31 cellular contexts compared by ENCODE assay signal in the genomic region with DNA sequence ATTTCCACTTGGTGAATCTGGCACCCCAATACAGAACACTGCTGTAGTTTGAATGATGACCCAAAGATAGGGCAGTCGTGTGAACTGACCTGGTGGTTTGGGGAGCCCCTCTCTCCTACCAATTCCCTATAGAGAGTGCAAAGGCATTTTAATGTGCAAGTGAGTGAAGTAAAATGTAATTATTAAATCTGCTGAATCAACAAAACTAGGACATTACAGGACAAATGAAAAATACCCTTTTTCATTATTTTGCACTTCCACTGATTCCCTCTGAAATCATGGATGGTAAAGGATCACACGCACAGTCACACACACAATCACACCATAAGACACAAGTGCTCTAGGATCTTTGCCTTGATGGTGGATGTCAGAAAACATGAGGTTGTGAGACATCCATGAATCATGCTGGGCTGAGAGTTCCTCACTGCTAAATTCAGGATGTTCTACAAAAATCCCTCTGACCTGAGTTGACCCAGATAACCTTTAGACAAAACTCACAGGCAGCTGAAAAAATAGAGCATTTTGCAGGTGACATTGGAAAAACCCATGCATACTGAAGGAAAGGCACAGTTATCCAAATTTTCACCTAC.
"Had no signal": no experiment of that assay in that cellular context is flagged by ENCODE, and none has a peak within 500 bp of the region (broad histone marks: within the 10 kb centered on the region; RNA-seq: fewer than 3 reads in every experiment).

No MANE protein-coding gene starts in this region.

- H3K27me3 ChIP-seq: breast epithelium, gastroesophageal sphincter, hepatocyte, neutrophil, testis, transverse colon, uterus had no signal

- H3K9me3 ChIP-seq: breast epithelium, gastroesophageal sphincter, neutrophil, testis, transverse colon, uterus had no signal

- H3K36me3 ChIP-seq: breast epithelium, gastroesophageal sphincter, neutrophil, transverse colon, uterus had no signal

- H2AFZ ChIP-seq: hepatocyte had no signal

- H3K4me1 ChIP-seq: breast epithelium, gastroesophageal sphincter, testis, transverse colon, uterus had no signal

- H3K27ac ChIP-seq: breast epithelium, gastroesophageal sphincter, hepatocyte, neutrophil, skin epidermis, testis, transverse colon, uterus had no signal

- H3K4me3 Mint-ChIP-seq: activated CD4-positive, alpha-beta memory T cell treated with anti-CD3 and anti-CD28 coated beads, Interleukin-2, amount 10 ng/mL, durations not matched to agents 7 days and 5 days; activated CD4-positive, alpha-beta T cell treated with anti-CD3 and anti-CD28 coated beads, Interleukin-2, amount 10 ng/mL, durations not matched to agents 7 days and 5 days; activated naive CD4-positive, alpha-beta T cell treated with anti-CD3 and anti-CD28 coated beads, Interleukin-2, amount 10 ng/mL, durations not matched to agents 7 days and 5 days; activated T-cell treated with anti-CD3 and anti-CD28 coated beads, Interleukin-2, amount 50 U/mL, for 24 hours; central memory CD8-positive, alpha-beta T cell; dendritic cell treated with granulocyte-macrophage colony-stimulating factor and Interleukin-4, amounts not matched to agents 40 ng/mL and 50 ng/mL, for 4 days; endodermal cell; nephron; T-helper 17 cell had no signal

- H3K9me3 Mint-ChIP-seq: activated CD4-positive, alpha-beta memory T cell treated with anti-CD3 and anti-CD28 coated beads, Interleukin-2, amount 10 ng/mL, durations not matched to agents 7 days and 5 days; activated CD4-positive, alpha-beta T cell treated with anti-CD3 and anti-CD28 coated beads, Interleukin-2, amount 10 ng/mL, durations not matched to agents 7 days and 5 days; activated naive CD4-positive, alpha-beta T cell treated with anti-CD3 and anti-CD28 coated beads, Interleukin-2, amount 10 ng/mL, durations not matched to agents 7 days and 5 days; activated T-cell treated with anti-CD3 and anti-CD28 coated beads, Interleukin-2, amount 50 U/mL, for 24 hours; central memory CD8-positive, alpha-beta T cell; dendritic cell treated with granulocyte-macrophage colony-stimulating factor and Interleukin-4, amounts not matched to agents 40 ng/mL and 50 ng/mL, for 4 days had no signal

- ATAC-seq: esophagus mucosa; gastroesophageal sphincter; left cardiac atrium; sciatic nerve; stimulated activated naive CD8-positive, alpha-beta T cell treated with anti-CD3 and anti-CD28 coated beads, Interleukin-15, Interleukin-2, amounts not matched to agents 100 U/mL and 50 U/mL, for 24 hours; T-helper 17 cell had no signal

- H3K79me2 ChIP-seq: hepatocyte had no signal

- H3K27me3 Mint-ChIP-seq: activated CD4-positive, alpha-beta memory T cell treated with anti-CD3 and anti-CD28 coated beads, Interleukin-2, amount 10 ng/mL, durations not matched to agents 7 days and 5 days; activated CD4-positive, alpha-beta T cell treated with anti-CD3 and anti-CD28 coated beads, Interleukin-2, amount 10 ng/mL, durations not matched to agents 7 days and 5 days had no signal

- H3K4me3 ChIP-seq: breast epithelium, gastroesophageal sphincter, hepatocyte, skin epidermis, testis, transverse colon, uterus had no signal

- H3K4me1 Mint-ChIP-seq: activated CD4-positive, alpha-beta memory T cell treated with anti-CD3 and anti-CD28 coated beads, Interleukin-2, amount 10 ng/mL, durations not matched to agents 7 days and 5 days; central memory CD8-positive, alpha-beta T cell; T-helper 17 cell had no signal

- H3K27ac Mint-ChIP-seq: activated CD4-positive, alpha-beta memory T cell treated with anti-CD3 and anti-CD28 coated beads, Interleukin-2, amount 10 ng/mL, durations not matched to agents 7 days and 5 days; activated CD4-positive, alpha-beta T cell treated with anti-CD3 and anti-CD28 coated beads, Interleukin-2, amount 10 ng/mL, durations not matched to agents 7 days and 5 days; activated naive CD4-positive, alpha-beta T cell treated with anti-CD3 and anti-CD28 coated beads, Interleukin-2, amount 10 ng/mL, durations not matched to agents 7 days and 5 days; activated T-cell treated with anti-CD3 and anti-CD28 coated beads, Interleukin-2, amount 50 U/mL, for 24 hours; dendritic cell treated with granulocyte-macrophage colony-stimulating factor and Interleukin-4, amounts not matched to agents 40 ng/mL and 50 ng/mL, for 4 days; endodermal cell; nephron; progenitor cell of endocrine pancreas; T-helper 17 cell had no signal

- H3K4me2 ChIP-seq: hepatocyte had no signal

- H3K36me3 Mint-ChIP-seq: activated naive CD4-positive, alpha-beta T cell treated with anti-CD3 and anti-CD28 coated beads, Interleukin-2, amount 10 ng/mL, durations not matched to agents 7 days and 5 days had no signal

- DNase-seq: activated CD4-positive, alpha-beta memory T cell treated with anti-CD3 and anti-CD28 coated beads, Interleukin-2, amount 10 ng/mL, durations not matched to agents 7 days and 5 days; activated CD4-positive, alpha-beta T cell treated with anti-CD3 and anti-CD28 coated beads, Interleukin-2, amount 10 ng/mL, durations not matched to agents 7 days and 5 days; activated CD4-positive, CD25-positive, alpha-beta regulatory T cell treated with anti-CD3 and anti-CD28 coated beads, Interleukin-2, amount 50 U/mL, for 72 hours; activated CD8-positive, alpha-beta memory T cell treated with anti-CD3 and anti-CD28 coated beads, Interleukin-2, amount 50 U/mL, for 48 hours; activated gamma-delta T cell; activated naive CD4-positive, alpha-beta T cell treated with anti-CD3 and anti-CD28 coated beads, Interleukin-2, amount 10 ng/mL, durations not matched to agents 7 days and 5 days; activated T-cell treated with anti-CD3 and anti-CD28 coated beads, Interleukin-2, amount 50 U/mL, for 24 hours; amniotic stem cell; endodermal cell; islet precursor cell; left cardiac atrium; mammary epithelial cell; stimulated activated CD4-positive, alpha-beta T cell treated with anti-CD3 and anti-CD28 coated beads, Interleukin-12 subunit alpha, Interleukin-12 subunit beta, amount 100 ng/mL, for 4 hours; stimulated activated CD4-positive, alpha-beta T cell treated with anti-CD3 and anti-CD28 coated beads, Interleukin-4, amount 100 ng/mL, for 1 hour; stimulated activated naive CD8-positive, alpha-beta T cell treated with anti-CD3 and anti-CD28 coated beads, Interleukin-15, Interleukin-2, amounts not matched to agents 100 U/mL and 50 U/mL, for 24 hours; T-helper 17 cell; T1000; testis; transverse colon; uterus had no signal
